ENCODE assay signal across 12 cellular contexts in genomic region chr14:61872452-61872851, GRCh38. TPM values are rescaled to one million over a fixed set of nuclear protein-coding genes. Genes with fewer than 3 reads are reported as not detected.
DNase-seq lines count a peak whose midpoint lies in the region; ATAC-seq and TF ChIP-seq lines count a peak whose summit lies in the region.
"Had no signal": no experiment of that assay in that cellular context is flagged by ENCODE, and none has a peak within 500 bp of the region (broad histone marks: within the 10 kb centered on the region; RNA-seq: fewer than 3 reads in every experiment).

No MANE protein-coding gene starts in this region.

- ATAC-seq in HG02610 (IDR thresholded peaks at IDR 0.05; ENCODE audit: unreplicated experiment) (peak; percentile 96), HG03442 (IDR thresholded peaks at IDR 0.05; ENCODE audit: unreplicated experiment) (peak; percentile 94), omental fat pad (ENCODE audit: low FRiP score) (no peak), sciatic nerve (no peak)
- peak; percentile 86 for ATAC-seq in stimulated activated memory B cell treated with anti-CD40 and anti-IgM and Interleukin-4, amounts not matched to agents 10 μg/mL and 1 μg/mL and 100 μg/mL, for 72 hours

- H3K27ac Mint-ChIP-seq in stimulated activated memory B cell treated with anti-CD40 and anti-IgM and Interleukin-4, amounts not matched to agents 10 μg/mL and 1 μg/mL and 100 μg/mL, for 72 hours = no peak overlapping the region

- peaks cover 7% of the 10 kb centered on the region for H3K9me3 Mint-ChIP-seq in stimulated activated memory B cell treated with anti-CD40 and anti-IgM and Interleukin-4, amounts not matched to agents 10 μg/mL and 1 μg/mL and 100 μg/mL, for 72 hours

- intact Hi-C loops in sciatic nerve (cut with DNase I) = no loop called here

- DNase-seq in GM19238 (ENCODE audit: insufficient read length, low spot score) (peak; percentile 30), omental fat pad (ENCODE audit: low spot score) (no peak), sciatic nerve (ENCODE audit: low spot score) (no peak), H4 (ENCODE audit: low spot score) (no peak)
- DNase-seq: NCI-H2029; SJCRH30; stimulated activated CD4-positive, alpha-beta T cell treated with anti-CD3 and anti-CD28 coated beads, Interleukin-4, amount 100 ng/mL, for 24 hours; tibial artery had no signal

- no peaks in the 10 kb centered on the region for H3K27me3 Mint-ChIP-seq in stimulated activated memory B cell treated with anti-CD40 and anti-IgM and Interleukin-4, amounts not matched to agents 10 μg/mL and 1 μg/mL and 100 μg/mL, for 72 hours

- no peak overlapping the region for H3K4me3 Mint-ChIP-seq in stimulated activated memory B cell treated with anti-CD40 and anti-IgM and Interleukin-4, amounts not matched to agents 10 μg/mL and 1 μg/mL and 100 μg/mL, for 72 hours

- no peak for TF ChIP-seq CTCF in omental fat pad (IDR thresholded peaks at IDR 0.05)

- H3K4me1 Mint-ChIP-seq in stimulated activated memory B cell treated with anti-CD40 and anti-IgM and Interleukin-4, amounts not matched to agents 10 μg/mL and 1 μg/mL and 100 μg/mL, for 72 hours = peaks cover 30% of the 10 kb centered on the region

- peaks cover 14% of the 10 kb centered on the region for H3K36me3 Mint-ChIP-seq in stimulated activated memory B cell treated with anti-CD40 and anti-IgM and Interleukin-4, amounts not matched to agents 10 μg/mL and 1 μg/mL and 100 μg/mL, for 72 hours

RNA-seq across cellular contexts. Expression of gene SYT16, which starts 59.9 kb away (rescaled TPM):
- total RNA-seq in omental fat pad (under 1 TPM in 1 of 4 donors, not detected in 3; 0.12 TPM), sciatic nerve (not detected)
- 0.14 TPM in 1 of 2 replicates, not detected in the other for total RNA-seq in H4 (2014; rRNA removed; shearing (Covaris generic))
- total RNA-seq: ascending aorta, SJCRH30 had no signal

Comparison
In these comparisons a context has a peak if more than half of its experiments do, and no peak if none do; other contexts are left out.
1. ATAC-seq: peak in HG02610 (single experiment), HG03442 (single experiment) and stimulated activated memory B cell treated with anti-CD40 and anti-IgM and Interleukin-4, amounts not matched to agents 10 μg/mL and 1 μg/mL and 100 μg/mL, for 72 hours (single experiment); none in omental fat pad (single experiment) and sciatic nerve (single experiment).